ENCODE assay signal across 29 cellular contexts in the genomic region with DNA sequence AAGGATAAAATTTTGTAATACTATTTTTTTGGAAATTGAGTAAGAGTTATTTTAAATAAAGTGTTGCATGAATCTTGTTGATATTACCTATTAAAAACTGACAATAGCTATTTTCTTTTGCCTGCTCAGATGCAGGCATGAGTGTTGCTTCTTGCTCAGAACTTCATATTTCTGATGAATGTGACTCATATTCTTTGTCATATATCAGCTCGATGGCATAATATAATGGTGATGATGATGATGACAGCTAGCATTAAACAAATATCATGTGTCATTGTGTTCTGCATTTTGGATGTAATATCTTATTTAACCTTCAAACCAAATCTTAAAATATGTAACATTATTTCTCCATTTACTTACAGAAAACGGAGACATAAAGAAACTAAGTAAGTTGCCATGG.
A peak's percentile ranks its signal among the peaks of the same experiment; 100 is the strongest.
DNase-seq lines count a peak whose midpoint lies in the region; ATAC-seq, FAIRE-seq and TF ChIP-seq lines count a peak whose summit lies in the region.
"Had no signal": no experiment of that assay in that cellular context is flagged by ENCODE, and none has a peak within 500 bp of the region (broad histone marks: within the 10 kb centered on the region; RNA-seq: fewer than 3 reads in every experiment).

No MANE protein-coding gene starts in this region.

- CTCF ChIA-PET in PC-3 (lab: Charles Lee) = no interaction called here

- no peaks in the 10 kb centered on the region for H3K27me3 ChIP-seq in PC-3 (ENCODE audit: low read length)
- H3K27me3 ChIP-seq: BE2C, BLaER1 had no signal

- no peaks in the 10 kb centered on the region for H4K20me1 ChIP-seq in PC-3 (ENCODE audit: low read length)
- H4K20me1 ChIP-seq: BLaER1 had no signal

- DNase-seq in D721Med (ENCODE audit: insufficient read length, low spot score) = no peak
- DNase-seq in ELR (ENCODE audit: low read depth) = peak; percentile 23
- DNase-seq in PC-3 = peak; percentile 34
- DNase-seq in epithelial cell of esophagus (ENCODE audit: low read depth) = peak; percentile 11
- no peak for DNase-seq in NCI-H1048 (lab: John Stamatoyannopoulos, UW)
- DNase-seq in COLO668 (lab: John Stamatoyannopoulos, UW; ENCODE audit: unreplicated experiment) = no peak
- no peak for DNase-seq in NCI-H2171 (lab: John Stamatoyannopoulos, UW)
- no peak for DNase-seq in NCI-H187 treated with DMSO at 0.1 percent for 48 hours (lab: John Stamatoyannopoulos, UW)
- DNase-seq: 8988T; ACHN; BE2C; C1 segment of cervical spinal cord; Caco-2; Calu3; CD4-positive, alpha-beta memory T cell; CD4-positive, CD25-positive, alpha-beta regulatory T cell; CD8-positive, alpha-beta memory T cell; DMS 273 treated with DMSO at 0.1 percent for 48 hours; DMS153; DMS53; DMS79; DND-41; EL; GF-D8 had no signal

- H3K9me2 ChIP-seq in PC-3 (replicated peaks; ENCODE audit: low read length) = no peaks in the 10 kb centered on the region

- no peak overlapping the region for H2AFZ ChIP-seq in PC-3 (ENCODE audit: low read length)

- ATAC-seq in PC-3 = peak; percentile 35; the same call in 1 of the 2 replicates

- BruUV-seq in PC-3 (replicated peaks; lab: Mats Ljungman, UMichigan) = no TSS peak

- H3K9ac ChIP-seq in PC-3 (ENCODE audit: low read length) = no peak overlapping the region
- H3K9ac ChIP-seq: BLaER1 had no signal

- H3K9me3 ChIP-seq in PC-3 (ENCODE audit: low read length) = no peaks in the 10 kb centered on the region
- H3K9me3 ChIP-seq: BE2C, Caco-2 had no signal

- no peak overlapping the region for H3K4me3 ChIP-seq in PC-3 (ENCODE audit: low read length)
- no peak overlapping the region for H3K4me3 ChIP-seq in epithelial cell of esophagus (ENCODE audit: low read length)
- H3K4me3 ChIP-seq: BLaER1 had no signal

- peak; percentile 41 for FAIRE-seq in D721Med (lab: Jason Lieb, UNC)
- FAIRE-seq: A204.1, G401.6, GM12891, GM19239 had no signal

- H3K79me2 ChIP-seq in PC-3 (ENCODE audit: low read length) = no peaks in the 10 kb centered on the region

- no peaks in the 10 kb centered on the region for H3K36me3 ChIP-seq in PC-3 (ENCODE audit: low read depth, low read length)
- H3K36me3 ChIP-seq: BE2C, BLaER1 had no signal

- H3K4me2 ChIP-seq in PC-3 (ENCODE audit: low read length) = no peak overlapping the region
- H3K4me2 ChIP-seq: BLaER1 had no signal

- no peaks in the 10 kb centered on the region for H3F3A ChIP-seq in PC-3 (ENCODE audit: low read length, unreplicated experiment)

- H3K27ac ChIP-seq in PC-3 (ENCODE audit: low read length) = no peak overlapping the region
- H3K27ac ChIP-seq: BLaER1 had no signal

- intact Hi-C loops in PC-3 (cut with micrococcal nuclease) = no loop called here

- no peak for TF ChIP-seq CTCF in D721Med (IDR thresholded peaks at IDR 0.05; ENCODE audit: insufficient read depth, missing control alignments)
- no peak for TF ChIP-seq CTCF in PC-3 (conservative IDR thresholded peaks at IDR 0.05; ENCODE audit: low read depth, low read length)
- no peak for TF ChIP-seq CTCF in epithelial cell of esophagus (IDR thresholded peaks at IDR 0.05; ENCODE audit: insufficient read depth, low read depth, low read length, missing control alignments)

- H3K4me1 ChIP-seq in PC-3 (ENCODE audit: insufficient read depth, low read length) = no peaks in the 10 kb centered on the region
- H3K4me1 ChIP-seq: BLaER1, Caco-2 had no signal

- POLR2A ChIA-PET in PC-3 (lab: Charles Lee; ENCODE audit: unreplicated experiment) = no interaction called here

Comparison
In these comparisons a context has a peak if more than half of its experiments do, and no peak if none do; other contexts are left out.
1. DNase-seq: peak in ELR (single experiment), PC-3 (single experiment) and epithelial cell of esophagus (single experiment); none in D721Med (single experiment), NCI-H1048 (single experiment), COLO668 (single experiment), NCI-H2171 (single experiment) and NCI-H187 treated with DMSO at 0.1 percent for 48 hours (single experiment).